11 cellular contexts compared by ENCODE assay signal in the genomic region with DNA sequence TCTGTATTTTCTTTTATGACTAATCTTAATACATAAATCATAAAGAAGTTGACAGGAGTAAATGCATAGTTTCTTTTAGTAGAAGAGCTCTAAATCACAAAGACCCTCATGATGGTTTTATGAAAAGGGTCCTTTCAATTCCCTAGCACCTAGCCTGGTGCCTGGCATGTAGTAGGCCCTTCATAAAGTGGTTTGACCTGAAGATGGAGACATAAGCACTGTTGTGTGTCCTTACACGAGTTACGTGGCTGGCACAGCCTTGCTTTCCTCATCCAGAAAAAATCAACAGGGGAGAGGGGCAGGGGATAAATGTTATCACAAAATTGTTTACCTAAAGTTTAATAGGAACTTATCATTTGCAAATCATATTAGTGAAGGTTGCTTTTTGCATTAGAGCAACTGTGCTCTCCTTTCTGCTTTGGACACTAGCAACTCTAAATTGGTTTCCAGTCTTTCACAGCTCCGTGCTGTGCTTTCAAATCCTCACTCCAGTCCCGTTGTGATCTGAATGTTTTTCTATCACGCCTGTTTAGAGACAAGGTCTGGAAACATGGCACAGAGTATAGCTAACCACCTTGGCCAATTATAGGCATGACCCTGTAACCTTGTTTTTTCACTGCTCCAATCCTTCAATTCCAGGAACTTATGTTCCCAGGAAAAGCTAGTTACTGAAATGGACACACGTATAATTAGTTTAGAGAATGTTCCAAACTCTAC. TPM values are rescaled to one million over a fixed set of nuclear protein-coding genes. Genes with fewer than 3 reads are reported as not detected.
A peak's percentile ranks its signal among the peaks of the same experiment; 100 is the strongest.
DNase-seq lines count a peak whose midpoint lies in the region; ATAC-seq and TF ChIP-seq lines count a peak whose summit lies in the region.
"Had no signal": no experiment of that assay in that cellular context is flagged by ENCODE, and none has a peak within 500 bp of the region (broad histone marks: within the 10 kb centered on the region; RNA-seq: fewer than 3 reads in every experiment).

No MANE protein-coding gene starts in this region.

- CTCF ChIA-PET in activated CD4-positive, alpha-beta memory T cell treated with anti-CD3 and anti-CD28 coated beads, Interleukin-2, amount 10 ng/mL, durations not matched to agents 7 days and 5 days (lab: Charles Lee) = interaction anchor here (0.9 to 1.3 kb wide), 2 partner anchors 11 to 25 kb away, joined by 3 to 4 read pairs; no protein-coding TSS in a partner anchor

- peaks cover 7% of the 10 kb centered on the region for H3K4me1 Mint-ChIP-seq in activated CD4-positive, alpha-beta memory T cell treated with anti-CD3 and anti-CD28 coated beads, Interleukin-2, amount 10 ng/mL, durations not matched to agents 7 days and 5 days

- H3K27ac Mint-ChIP-seq in activated CD4-positive, alpha-beta memory T cell treated with anti-CD3 and anti-CD28 coated beads, Interleukin-2, amount 10 ng/mL, durations not matched to agents 7 days and 5 days = no peak overlapping the region
- H3K27ac Mint-ChIP-seq: activated CD4-positive, alpha-beta T cell treated with anti-CD3 and anti-CD28 coated beads for 36 hours had no signal

- no peak overlapping the region for H3K4me3 Mint-ChIP-seq in activated CD4-positive, alpha-beta memory T cell treated with anti-CD3 and anti-CD28 coated beads, Interleukin-2, amount 10 ng/mL, durations not matched to agents 7 days and 5 days
- H3K4me3 Mint-ChIP-seq: activated CD4-positive, alpha-beta T cell treated with anti-CD3 and anti-CD28 coated beads for 36 hours; CD4-positive, alpha-beta memory T cell had no signal

- 30% methylated on average over 6 of the region's 6 CpGs for WGBS in right lobe of liver (ENCODE audit: insufficient coverage, low coverage, low lambda C conversion rate, missing lambda C conversion rate)

- no peaks in the 10 kb centered on the region for H3K36me3 ChIP-seq in right lobe of liver

- no peaks in the 10 kb centered on the region for H3K9me3 Mint-ChIP-seq in activated CD4-positive, alpha-beta memory T cell treated with anti-CD3 and anti-CD28 coated beads, Interleukin-2, amount 10 ng/mL, durations not matched to agents 7 days and 5 days

- TF ChIP-seq POLR2A in right lobe of liver (IDR thresholded peaks at IDR 0.05) = no peak

- no peaks in the 10 kb centered on the region for H3K27me3 ChIP-seq in right lobe of liver

- peak overlapping the region in 1 of 3 donors; percentile 16 for H3K27ac ChIP-seq in right lobe of liver
- H3K27ac ChIP-seq: parathyroid adenoma had no signal

- POLR2A ChIA-PET in activated CD4-positive, alpha-beta memory T cell treated with anti-CD3 and anti-CD28 coated beads, Interleukin-2, amount 10 ng/mL, durations not matched to agents 7 days and 5 days (lab: Charles Lee) = no interaction called here

- ATAC-seq in right lobe of liver (peak; percentile 85 to 94 (median 92)), GM19452 (IDR thresholded peaks at IDR 0.05; ENCODE audit: unreplicated experiment) (no peak), HG03135 (IDR thresholded peaks at IDR 0.05; ENCODE audit: unreplicated experiment) (no peak)
- ATAC-seq: activated CD4-positive, alpha-beta T cell treated with anti-CD3 and anti-CD28 coated beads for 36 hours had no signal

- DNase-seq in AG20443 (ENCODE audit: low spot score) (peak; percentile 17), M059J (ENCODE audit: low read depth) (peak; percentile 14), epithelial cell of esophagus (ENCODE audit: low read depth) (peak; percentile 11), right lobe of liver (peak in 1 of 3 donors; percentile 24)
- DNase-seq in activated CD4-positive, alpha-beta memory T cell treated with anti-CD3 and anti-CD28 coated beads, Interleukin-2, amount 10 ng/mL, durations not matched to agents 7 days and 5 days = no peak
- DNase-seq in activated naive CD4-positive, alpha-beta T cell treated with Interleukin-2 at 50 U/mL for 16 hours = no peak
- DNase-seq: activated CD4-positive, alpha-beta T cell treated with anti-CD3 and anti-CD28 coated beads for 36 hours; CD4-positive, alpha-beta memory T cell had no signal

- no peaks in the 10 kb centered on the region for H3K9me3 ChIP-seq in right lobe of liver

- H3K36me3 Mint-ChIP-seq in activated CD4-positive, alpha-beta memory T cell treated with anti-CD3 and anti-CD28 coated beads, Interleukin-2, amount 10 ng/mL, durations not matched to agents 7 days and 5 days (ENCODE audit: low read depth) = peaks cover 2% of the 10 kb centered on the region

- TF ChIP-seq CTCF in epithelial cell of esophagus (IDR thresholded peaks at IDR 0.05; ENCODE audit: insufficient read depth, low read depth, low read length, missing control alignments) (peak; percentile 4), right lobe of liver (IDR thresholded peaks at IDR 0.05) (peak in 3 of 4 donors; percentile 32 to 55 (median 33))

- intact Hi-C loops in right lobe of liver (cut with DNase I) = loop anchor here (10.0 kb wide), 2 partner anchors 50 to 160 kb away; no protein-coding TSS in a partner anchor

- H3K4me1 ChIP-seq in right lobe of liver = peaks cover 0 to 3% (median 0%) of the 10 kb centered on the region in 4 donors
- H3K4me1 ChIP-seq: parathyroid adenoma had no signal

- no peak overlapping the region for H3K4me3 ChIP-seq in epithelial cell of esophagus (ENCODE audit: low read length)
- H3K4me3 ChIP-seq in right lobe of liver = peak overlapping the region in 1 of 3 donors; percentile 32

- no peaks in the 10 kb centered on the region for H3K27me3 Mint-ChIP-seq in activated CD4-positive, alpha-beta memory T cell treated with anti-CD3 and anti-CD28 coated beads, Interleukin-2, amount 10 ng/mL, durations not matched to agents 7 days and 5 days
- H3K27me3 Mint-ChIP-seq: activated CD4-positive, alpha-beta T cell treated with anti-CD3 and anti-CD28 coated beads for 36 hours; CD4-positive, alpha-beta memory T cell had no signal

RNA-seq across cellular contexts. Expression of gene ARL15, which starts 55.7 kb away (rescaled TPM):
- 7.9 and 20.6 TPM in 2 replicates for total RNA-seq in M059J (2014; rRNA removed; shearing (Covaris generic))
- 10 to 100 TPM in 2 of 6 experiments, 1 to 10 TPM in 4; 6.3 to 16.5 (median 9.6) TPM for total RNA-seq in right lobe of liver
- total RNA-seq in activated CD4-positive, alpha-beta memory T cell treated with anti-CD3 and anti-CD28 coated beads, Interleukin-2, amount 10 ng/mL, durations not matched to agents 7 days and 5 days = 10 to 100 TPM; 13.5 to 13.8 TPM

Comparison
In these comparisons a context has a peak if more than half of its experiments do, and no peak if none do; other contexts are left out.
1. DNase-seq: peak in AG20443 (single experiment), M059J (single experiment) and epithelial cell of esophagus (single experiment); none in activated CD4-positive, alpha-beta memory T cell treated with anti-CD3 and anti-CD28 coated beads, Interleukin-2, amount 10 ng/mL, durations not matched to agents 7 days and 5 days (single experiment) and activated naive CD4-positive, alpha-beta T cell treated with Interleukin-2 at 50 U/mL for 16 hours (single experiment).
2. ATAC-seq: peak in right lobe of liver (4 of 4); none in GM19452 (single experiment) and HG03135 (single experiment).